8 cellular contexts compared by ENCODE assay signal in genomic region chr14:68792830-68793733, GRCh38. TPM values are rescaled to one million over a fixed set of nuclear protein-coding genes. Genes with fewer than 3 reads are reported as not detected.
DNase-seq lines count a peak whose midpoint lies in the region; ATAC-seq, FAIRE-seq and TF ChIP-seq lines count a peak whose summit lies in the region.

Gene ZFP36L1 (minus strand): TSS chr14:68793067. CDS start chr14:68792938, 129 bp downstream.

- H3K27ac Mint-ChIP-seq in memory B cell, result peak within 1 kb of the TSS; percentile 100

- H2BK120ac ChIP-seq in H1 (replicated peaks; ENCODE audit: low read depth, low read length), result peak within 1 kb of the TSS; percentile 34

- no peak within 1 kb of the TSS for H3K23ac ChIP-seq in H1 (ENCODE audit: insufficient read length)

- H3K4me3 ChIP-seq in H1 (ENCODE audit: extremely low read depth in 1 of 4, insufficient read depth in 2 of 4, low read depth in 3 of 4, low read length in 4 of 4), result peak within 1 kb of the TSS; percentile 79 to 99 (median 94)

- no peaks in the 10 kb centered on the region for H3K27me3 ChIP-seq in H1 (replicated peaks in 1 of 4; ENCODE audit: control insufficient read depth in 3 of 4, extremely low read depth in 1 of 4, insufficient read depth in 3 of 4, low read length in 3 of 4)

- H2BK20ac ChIP-seq in H1 (ENCODE audit: low read length), result no peak within 1 kb of the TSS

- peak within 1 kb of the TSS; percentile 91 to 97 (median 97) for H3K9ac ChIP-seq in H1 (replicated peaks in 1 of 4; ENCODE audit: extremely low read depth in 1 of 4, low read depth in 3 of 4, low read length in 3 of 4)

- H2AK5ac ChIP-seq in H1 (ENCODE audit: low read depth, low read length), result peak within 1 kb of the TSS; percentile 87

- H2BK5ac ChIP-seq in H1 (ENCODE audit: low read depth, low read length), result peak within 1 kb of the TSS; percentile 99

- no peak within 1 kb of the TSS for H2BK15ac ChIP-seq in H1 (ENCODE audit: low read length)

- H3K4me3 Mint-ChIP-seq in memory B cell, result peak within 1 kb of the TSS; percentile 89

- H3K27ac ChIP-seq in H1 (ENCODE audit: low read depth, low read length), result peak within 1 kb of the TSS; percentile 98

- peaks cover 31% of the 10 kb centered on the region in 2 experiments for H4K20me1 ChIP-seq in H1 (replicated peaks in 1 of 2; ENCODE audit: control insufficient read depth in 1 of 2, insufficient read depth in 2 of 2, low read length in 2 of 2)

- 1% methylated on average over 53 of the region's 60 CpGs; no CpG with 5 or more reads in 1 of the 2 experiments for WGBS in H1 (ENCODE audit: extremely low coverage in 1 of 2, insufficient coverage in 1 of 2, insufficient read length in 1 of 2, insufficient replicate concordance in 2 of 2, low coverage in 1 of 2, low lambda C conversion rate in 2 of 2, missing lambda C conversion rate in 1 of 2), 2 experiments

- peaks cover 15 to 30% (median 21%) of the 10 kb centered on the region in 4 experiments for H3K36me3 ChIP-seq in H1 (ENCODE audit: control insufficient read depth in 2 of 4, insufficient read depth in 4 of 4, low read length in 3 of 4)

- peak in 1 of 2 experiments; percentile 15; a peak in 1 of 4 replicates for TF ChIP-seq RAD21 in H1 (IDR thresholded peaks at IDR 0.05 in 1 of 2, conservative IDR thresholded peaks at IDR 0.05 in 1 of 2; ENCODE audit: low read depth in 2 of 2, low read length in 2 of 2)

- peak; percentile 26 to 89; a peak in 2 of 3 replicates for TF ChIP-seq EP300 in H1 (IDR thresholded peaks at IDR 0.05; ENCODE audit: borderline replicate concordance in 1 of 2, low read depth in 2 of 2, low read length in 2 of 2)

- H4K5ac ChIP-seq in H1 (ENCODE audit: insufficient read length, low read depth, low read length), result peak within 1 kb of the TSS; percentile 95

- peaks cover 30% of the 10 kb centered on the region for H3K36me3 Mint-ChIP-seq in memory B cell

- H3K14ac ChIP-seq in H1 (ENCODE audit: insufficient read length), result peak within 1 kb of the TSS; percentile 83

- no peaks in the 10 kb centered on the region for H3K9me3 ChIP-seq in H1 (ENCODE audit: insufficient read depth in 2 of 2, low read depth in 1 of 2, low read length in 1 of 2)

- H2BK12ac ChIP-seq in H1 (ENCODE audit: low read depth, low read length), result peak within 1 kb of the TSS; percentile 97

- peak; percentile 58 for DNase-seq in GM12891 (ENCODE audit: insufficient read length, low spot score)
- DNase-seq in NK-92 (lab: John Stamatoyannopoulos, UW; ENCODE audit: unreplicated experiment), result peak; percentile 72
- DNase-seq in activated CD8-positive, alpha-beta memory T cell treated with anti-CD3 and anti-CD28 coated beads for 48 hours (ENCODE audit: low read depth in 2 of 3, low spot score in 2 of 3), result peak in 2 of 3 experiments; percentile 70 to 80
- DNase-seq in H1 (ENCODE audit: low read depth in 1 of 2, low spot score in 2 of 2), result peak; percentile 89 to 90
- DNase-seq in memory B cell (ENCODE audit: low spot score in 2 of 2), result peak; percentile 81 to 91
- peak; percentile 91 for DNase-seq in stimulated activated CD8-positive, alpha-beta memory T cell treated with anti-CD3 and anti-CD28 coated beads, Interleukin-12 subunit alpha, Interleukin-12 subunit beta, amount 100 ng/mL, for 1 hour (ENCODE audit: low read depth)
- no peak for DNase-seq in NCI-H774 (lab: John Stamatoyannopoulos, UW)

- H4K8ac ChIP-seq in H1 (ENCODE audit: extremely low read depth, insufficient read depth, low read length), result peak within 1 kb of the TSS; percentile 99

- no peaks in the 10 kb centered on the region for H3K27me3 Mint-ChIP-seq in memory B cell

- peak within 1 kb of the TSS; percentile 84 for H4K91ac ChIP-seq in H1 (replicated peaks; ENCODE audit: insufficient read length, low read length)

- H3K79me1 ChIP-seq in H1 (ENCODE audit: low read depth, low read length), result peaks cover 9% of the 10 kb centered on the region; the same call in 1 of the 2 replicates

- CTCF ChIA-PET in H1 (lab: Charles Lee; ENCODE audit: partially characterized antibody), result interaction anchor here (1.0 to 5.9 kb wide), 2 partner anchors 22 to 63 kb away, joined by 3 to 60 read pairs; no protein-coding TSS in a partner anchor

- no peak within 1 kb of the TSS for H2AFZ ChIP-seq in H1 (ENCODE audit: low read length)

- peak within 1 kb of the TSS; percentile 63 for H3K4ac ChIP-seq in H1 (replicated peaks; ENCODE audit: insufficient read length, low read depth, low read length)

- POLR2A ChIA-PET in H1 (lab: Charles Lee; ENCODE audit: partially characterized antibody), result interaction anchor here (0.6 to 9.6 kb wide), 77 partner anchors 10 to 1064 kb away, joined by 3 to 222 read pairs (median 5); no protein-coding TSS in a partner anchor

- no peak for TF ChIP-seq CTCF in H1 (IDR thresholded peaks at IDR 0.05; ENCODE audit: control extremely low read depth in 1 of 3, insufficient read depth in 1 of 3, low read depth in 1 of 3, low read length in 3 of 3)

- peak; percentile 31 for ATAC-seq in HG02938 (IDR thresholded peaks at IDR 0.05; ENCODE audit: unreplicated experiment)
- ATAC-seq in memory B cell (ENCODE audit: low read depth), result peak; percentile 48

- peaks cover 26 to 55% of the 10 kb centered on the region in 2 experiments for H3K79me2 ChIP-seq in H1 (ENCODE audit: control insufficient read depth in 1 of 2, insufficient read depth in 2 of 2, low read length in 2 of 2)

- peaks cover 5 to 30% (median 17%) of the 10 kb centered on the region in 4 experiments for H3K4me1 ChIP-seq in H1 (replicated peaks in 1 of 4; ENCODE audit: control insufficient read depth in 3 of 4, insufficient read depth in 4 of 4, low read length in 3 of 4)

- peak within 1 kb of the TSS; percentile 98 for H3K18ac ChIP-seq in H1 (ENCODE audit: extremely low read depth, low read length)

- peak within 1 kb of the TSS; percentile 85 for H3K56ac ChIP-seq in H1 (replicated peaks; ENCODE audit: insufficient read length, low read depth, low read length)

- H3K4me2 ChIP-seq in H1 (ENCODE audit: insufficient read depth in 1 of 2, low read depth in 2 of 2, low read length in 2 of 2), result peak within 1 kb of the TSS; percentile 96 to 97

- peaks cover 36% of the 10 kb centered on the region for H3K4me1 Mint-ChIP-seq in memory B cell

- FAIRE-seq in GM12891 (lab: Jason Lieb, UNC) (peak; percentile 71), H1 (lab: Jason Lieb, UNC) (no peak)

- TF ChIP-seq POLR2A in GM12891 (IDR thresholded peaks at IDR 0.05; ENCODE audit: low read depth, low read length), result peak; percentile 99
- peak; percentile 92 to 97 for TF ChIP-seq POLR2A in H1 (IDR thresholded peaks at IDR 0.05; ENCODE audit: control extremely low read depth in 1 of 2, low read depth in 2 of 2, low read length in 2 of 2)

- H3K23me2 ChIP-seq in H1 (ENCODE audit: low read depth, low read length), result peaks cover 17% of the 10 kb centered on the region; the same call in 1 of the 2 replicates

- no peaks in the 10 kb centered on the region for H3K9me3 Mint-ChIP-seq in memory B cell

TF ChIP-seq in GM12891, 5 proteins besides CTCF, POLR2A, EP300 and RAD21:
- TF ChIP-seq PAX5 (IDR thresholded peaks at IDR 0.05; ENCODE audit: insufficient read depth, low read length, severe bottlenecking) (peak; percentile 59), TAF1 (IDR thresholded peaks at IDR 0.05; ENCODE audit: low read depth, low read length) (peak; percentile 70; the same call in 1 of the 2 replicates), POU2F2 (IDR thresholded peaks at IDR 0.05; ENCODE audit: low read depth, low read length) (peak; percentile 85), SPI1 (IDR thresholded peaks at IDR 0.05; ENCODE audit: low read depth, low read length) (peak; percentile 58; the same call in 1 of the 2 replicates), POLR2AphosphoS5 (IDR thresholded peaks at IDR 0.05; ENCODE audit: low read depth, low read length) (peak; percentile 98)

TF ChIP-seq in H1, 55 proteins besides CTCF, POLR2A, EP300 and RAD21 (continues in another document):
- TF ChIP-seq CTBP2 (IDR thresholded peaks at IDR 0.05; ENCODE audit: borderline replicate concordance, insufficient read depth, insufficient read length, low read length) (peak; percentile 44), KDM1A (IDR thresholded peaks at IDR 0.05; ENCODE audit: borderline replicate concordance, low read length) (no peak), CHD1 (IDR thresholded peaks at IDR 0.05; ENCODE audit: low read depth, low read length) (peak; percentile 69), NANOG (IDR thresholded peaks at IDR 0.05; ENCODE audit: insufficient read depth, low read depth, low read length, poor library complexity, severe bottlenecking) (no peak), KDM5A (IDR thresholded peaks at IDR 0.05; ENCODE audit: low read length) (no peak), ATF2 (IDR thresholded peaks at IDR 0.05; ENCODE audit: low read length) (peak; percentile 78; the same call in 1 of the 2 replicates), JUN (IDR thresholded peaks at IDR 0.05; ENCODE audit: low read depth, low read length) (peak; percentile 79; the same call in 1 of the 2 replicates), SUZ12 (IDR thresholded peaks at IDR 0.05; ENCODE audit: low read length) (no peak), YY1 (IDR thresholded peaks at IDR 0.05; ENCODE audit: low read depth, low read length) (peak; percentile 81), NRF1 (IDR thresholded peaks at IDR 0.05; ENCODE audit: low read depth, low read length) (no peak), FOSL1 (IDR thresholded peaks at IDR 0.05; ENCODE audit: insufficient read depth, low read depth, low read length) (no peak)

RNA-seq across cellular contexts. Expression of gene ZFP36L1, which starts in this region (rescaled TPM):
- 48.8 TPM for polyA plus RNA-seq in GM12891 (2012; ENCODE audit: low read depth, missing spikeins)
- total RNA-seq in H1 (2021; fragmentation: NEBNext Ultra II Directional; extraction: Animal tissue kit (Norgen Biotek cat#: 25700)), result 132 TPM in 2 replicates
- polyA plus RNA-seq in H1 (2011; rRNA removed), result 80.4 and 136 TPM in 2 replicates
- polyA plus RNA-seq in H1 (2011; cell fraction: cytosol; rRNA removed), result 61.9 TPM
- polyA plus RNA-seq in H1 (2011; cell fraction: nucleus; rRNA removed), result 90.3 TPM
- polyA plus RNA-seq in H1 (2012, experiment 1 of 2), result 89.6 to 126 TPM (median 117 TPM) in 4 replicates
- polyA plus RNA-seq in H1 (2012, experiment 2 of 2), result 56.1 TPM
- 127 TPM for polyA plus RNA-seq in H1 (2013, experiment 1 of 2)
- 135 TPM for polyA plus RNA-seq in H1 (2013, experiment 2 of 2)
- polyA minus RNA-seq in H1 (2011; rRNA and poly(A)+ RNA removed), result 19.5 and 20.6 TPM in 2 replicates
- polyA minus RNA-seq in H1 (2011; cell fraction: cytosol; rRNA and poly(A)+ RNA removed), result 132 TPM
- 67.3 TPM for polyA minus RNA-seq in H1 (2011; cell fraction: nucleus; rRNA and poly(A)+ RNA removed)
